ENCODE assay signal across 15 cellular contexts in the genomic region with DNA sequence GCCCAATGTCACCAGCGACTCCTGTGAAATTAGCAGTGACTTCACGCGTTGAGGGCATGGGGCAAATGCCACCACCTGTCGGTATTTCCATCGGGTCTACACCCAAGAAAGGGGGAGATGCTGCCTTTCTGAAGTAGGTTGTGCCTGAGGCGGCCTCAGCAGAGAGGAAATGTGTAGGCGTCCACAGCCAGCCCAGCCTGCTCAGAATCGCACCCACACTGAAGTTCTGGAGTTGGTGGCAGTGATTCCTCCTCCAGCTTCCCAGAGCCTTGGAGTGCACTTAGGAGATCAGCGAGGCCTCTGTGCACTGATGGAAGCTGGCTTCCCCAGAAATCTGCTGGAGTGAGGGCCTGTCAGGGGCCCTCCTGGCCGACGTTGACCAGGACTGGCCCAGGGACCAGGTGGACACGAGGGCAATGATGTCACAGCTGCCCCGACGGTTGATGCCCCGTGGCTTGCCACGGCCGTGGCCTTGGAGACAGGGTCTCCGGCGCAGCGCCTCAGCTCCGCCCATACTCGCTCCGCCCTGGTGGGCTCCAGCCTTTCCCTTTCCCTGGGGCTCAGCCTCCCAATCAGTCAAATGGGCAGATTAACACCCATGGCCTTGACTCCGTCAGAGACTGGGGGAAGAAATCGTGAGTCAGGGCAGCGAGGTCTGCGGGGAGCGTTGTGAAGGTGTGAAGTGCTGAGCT.
DNase-seq lines count a peak whose midpoint lies in the region; ATAC-seq and TF ChIP-seq lines count a peak whose summit lies in the region.
"Had no signal": no experiment of that assay in that cellular context is flagged by ENCODE, and none has a peak within 500 bp of the region (broad histone marks: within the 10 kb centered on the region; RNA-seq: fewer than 3 reads in every experiment).

No MANE protein-coding gene starts in this region.

- no peak overlapping the region for H3K4me3 Mint-ChIP-seq in activated CD8-positive, alpha-beta T cell treated with anti-CD3 and anti-CD28 coated beads for 36 hours
- no peak overlapping the region for H3K4me3 Mint-ChIP-seq in activated CD8-positive, alpha-beta T cell treated with anti-CD3 and anti-CD28 coated beads, Interleukin-2, amount 10 ng/mL, durations not matched to agents 7 days and 5 days
- H3K4me3 Mint-ChIP-seq in endodermal cell: no peak overlapping the region
- H3K4me3 Mint-ChIP-seq in CD8-positive, alpha-beta T cell: no peak overlapping the region
- no peak overlapping the region for H3K4me3 Mint-ChIP-seq in T-helper 2 cell treated with Interferon-gamma antibody and Interleukin-4, amounts not matched to agents 5 μg/mL and 100 μg/mL, for 36 hours
- H3K4me3 Mint-ChIP-seq: B cell; CD4-positive, CD25-positive, alpha-beta regulatory T cell had no signal

- H3K9ac ChIP-seq in endodermal cell (ENCODE audit: extremely low read depth, low read length, poor library complexity, severe bottlenecking): no peak overlapping the region

- TF ChIP-seq CTCF in activated CD8-positive, alpha-beta T cell treated with anti-CD3 and anti-CD28 coated beads for 36 hours (IDR thresholded peaks at IDR 0.05): no peak
- TF ChIP-seq CTCF in HEK293 (tag by site-specific recombination; IDR thresholded peaks at IDR 0.05): no peak
- no peak for TF ChIP-seq CTCF in endodermal cell (conservative IDR thresholded peaks at IDR 0.05)
- no peak for TF ChIP-seq CTCF in CD8-positive, alpha-beta T cell (IDR thresholded peaks at IDR 0.05)

- WGBS in endodermal cell (ENCODE audit: insufficient coverage in 1 of 2, insufficient read length in 1 of 2), 2 experiments: 94 to 95% methylated on average over 19 to 28 of the region's 28 CpGs

- H3K27me3 Mint-ChIP-seq in activated CD8-positive, alpha-beta T cell treated with anti-CD3 and anti-CD28 coated beads for 36 hours: peaks cover 8% of the 10 kb centered on the region
- peaks cover 23% of the 10 kb centered on the region for H3K27me3 Mint-ChIP-seq in activated CD8-positive, alpha-beta T cell treated with anti-CD3 and anti-CD28 coated beads, Interleukin-2, amount 10 ng/mL, durations not matched to agents 7 days and 5 days (ENCODE audit: low read depth)
- no peaks in the 10 kb centered on the region for H3K27me3 Mint-ChIP-seq in endodermal cell (ENCODE audit: insufficient read depth)
- H3K27me3 Mint-ChIP-seq in CD8-positive, alpha-beta T cell (ENCODE audit: low read depth): peaks cover 16% of the 10 kb centered on the region
- peaks cover 17% of the 10 kb centered on the region for H3K27me3 Mint-ChIP-seq in T-helper 2 cell treated with Interferon-gamma antibody and Interleukin-4, amounts not matched to agents 5 μg/mL and 100 μg/mL, for 36 hours (ENCODE audit: low read depth)

- H3K36me3 Mint-ChIP-seq in activated CD8-positive, alpha-beta T cell treated with anti-CD3 and anti-CD28 coated beads for 36 hours (ENCODE audit: low read depth): no peaks in the 10 kb centered on the region
- H3K36me3 Mint-ChIP-seq in activated CD8-positive, alpha-beta T cell treated with anti-CD3 and anti-CD28 coated beads, Interleukin-2, amount 10 ng/mL, durations not matched to agents 7 days and 5 days (ENCODE audit: low read depth): no peaks in the 10 kb centered on the region
- no peaks in the 10 kb centered on the region for H3K36me3 Mint-ChIP-seq in endodermal cell (ENCODE audit: low read depth)
- H3K36me3 Mint-ChIP-seq in CD8-positive, alpha-beta T cell: no peaks in the 10 kb centered on the region
- H3K36me3 Mint-ChIP-seq in T-helper 2 cell treated with Interferon-gamma antibody and Interleukin-4, amounts not matched to agents 5 μg/mL and 100 μg/mL, for 36 hours (ENCODE audit: low read depth): no peaks in the 10 kb centered on the region
- H3K36me3 Mint-ChIP-seq: CD4-positive, CD25-positive, alpha-beta regulatory T cell had no signal

- H3K4me3 ChIP-seq in HEK293 (ENCODE audit: low read depth, low read length): no peak overlapping the region
- H3K4me3 ChIP-seq in endodermal cell (ENCODE audit: low read length): no peak overlapping the region
- H3K4me3 ChIP-seq in CD8-positive, alpha-beta T cell (ENCODE audit: low read depth, low read length): no peak overlapping the region
- H3K4me3 ChIP-seq: HAP-1 had no signal

- H3K27ac ChIP-seq in HEK293 (ENCODE audit: extremely low read depth, low read depth, low read length) (no peak overlapping the region), endodermal cell (ENCODE audit: low read depth, low read length) (no peak overlapping the region)
- no peak overlapping the region for H3K27ac ChIP-seq in CD8-positive, alpha-beta T cell (ENCODE audit: low read depth, low read length)
- H3K27ac ChIP-seq: 22Rv1, HL-60 had no signal

- H3K4me1 ChIP-seq in HEK293 (ENCODE audit: control insufficient read depth, insufficient read depth, low read length): no peaks in the 10 kb centered on the region
- H3K4me1 ChIP-seq in endodermal cell (ENCODE audit: control insufficient read depth, insufficient read depth, low read length): no peaks in the 10 kb centered on the region
- no peaks in the 10 kb centered on the region for H3K4me1 ChIP-seq in CD8-positive, alpha-beta T cell (ENCODE audit: insufficient read depth, low read length)
- H3K4me1 ChIP-seq: HAP-1 had no signal

- no peaks in the 10 kb centered on the region for H3K27me3 ChIP-seq in endodermal cell (ENCODE audit: control insufficient read depth, insufficient read depth, low read length, poor library complexity, severe bottlenecking)
- H3K27me3 ChIP-seq in CD8-positive, alpha-beta T cell (ENCODE audit: insufficient read depth, low read length): no peaks in the 10 kb centered on the region

- no peak overlapping the region for H3K27ac Mint-ChIP-seq in activated CD8-positive, alpha-beta T cell treated with anti-CD3 and anti-CD28 coated beads for 36 hours
- no peak overlapping the region for H3K27ac Mint-ChIP-seq in activated CD8-positive, alpha-beta T cell treated with anti-CD3 and anti-CD28 coated beads, Interleukin-2, amount 10 ng/mL, durations not matched to agents 7 days and 5 days
- H3K27ac Mint-ChIP-seq in endodermal cell: no peak overlapping the region
- no peak overlapping the region for H3K27ac Mint-ChIP-seq in CD8-positive, alpha-beta T cell
- no peak overlapping the region for H3K27ac Mint-ChIP-seq in T-helper 2 cell treated with Interferon-gamma antibody and Interleukin-4, amounts not matched to agents 5 μg/mL and 100 μg/mL, for 36 hours
- H3K27ac Mint-ChIP-seq: B cell; CD4-positive, CD25-positive, alpha-beta regulatory T cell had no signal

- CTCF ChIA-PET in activated CD8-positive, alpha-beta T cell treated with anti-CD3 and anti-CD28 coated beads for 36 hours (lab: Charles Lee): no interaction called here
- CTCF ChIA-PET in activated CD8-positive, alpha-beta T cell treated with anti-CD3 and anti-CD28 coated beads, Interleukin-2, amount 10 ng/mL, durations not matched to agents 7 days and 5 days (lab: Charles Lee): no interaction called here
- CTCF ChIA-PET in HEK293 (lab: Yijun Ruan, JAX): interaction anchor here (1.1 kb wide), 1 partner anchor 7 kb away, joined by 4 read pairs; no protein-coding TSS in a partner anchor
- CTCF ChIA-PET in CD8-positive, alpha-beta T cell (lab: Charles Lee): no interaction called here

- H3K36me3 ChIP-seq in HEK293 (ENCODE audit: control insufficient read depth in 2 of 2, insufficient read depth in 1 of 2, low read length in 2 of 2) (no peaks in the 10 kb centered on the region), endodermal cell (ENCODE audit: control insufficient read depth, insufficient read depth, low read length) (no peaks in the 10 kb centered on the region)
- no peaks in the 10 kb centered on the region for H3K36me3 ChIP-seq in CD8-positive, alpha-beta T cell (ENCODE audit: insufficient read depth, low read length)
- H3K36me3 ChIP-seq: HAP-1 had no signal

- no peak for DNase-seq in activated CD8-positive, alpha-beta T cell treated with anti-CD3 and anti-CD28 coated beads for 36 hours
- DNase-seq in activated CD8-positive, alpha-beta T cell treated with anti-CD3 and anti-CD28 coated beads, Interleukin-2, amount 10 ng/mL, durations not matched to agents 7 days and 5 days: no peak
- DNase-seq in endodermal cell (peak; percentile 35), putamen (ENCODE audit: low spot score) (peak; percentile 42), HuH-7 (ENCODE audit: low spot score) (no peak)
- DNase-seq in CD8-positive, alpha-beta T cell: no peak
- no peak for DNase-seq in T-helper 2 cell treated with Interferon-gamma antibody and Interleukin-4, amounts not matched to agents 5 μg/mL and 100 μg/mL, for 36 hours (ENCODE audit: low spot score)
- DNase-seq: C1 segment of cervical spinal cord; Caco-2; CD4-positive, CD25-positive, alpha-beta regulatory T cell had no signal

- ATAC-seq in activated CD8-positive, alpha-beta T cell treated with anti-CD3 and anti-CD28 coated beads for 36 hours: peak; percentile 24
- no peak for ATAC-seq in activated CD8-positive, alpha-beta T cell treated with anti-CD3 and anti-CD28 coated beads, Interleukin-2, amount 10 ng/mL, durations not matched to agents 7 days and 5 days
- no peak for ATAC-seq in CD8-positive, alpha-beta T cell

- intact Hi-C loops in activated CD8-positive, alpha-beta T cell treated with anti-CD3 and anti-CD28 coated beads for 36 hours (cut with micrococcal nuclease): no loop called here
- intact Hi-C loops in CD8-positive, alpha-beta T cell (cut with DNase I, micrococcal nuclease): no loop called here

- H3K4me1 Mint-ChIP-seq in activated CD8-positive, alpha-beta T cell treated with anti-CD3 and anti-CD28 coated beads for 36 hours (ENCODE audit: low read depth): no peaks in the 10 kb centered on the region
- H3K4me1 Mint-ChIP-seq in activated CD8-positive, alpha-beta T cell treated with anti-CD3 and anti-CD28 coated beads, Interleukin-2, amount 10 ng/mL, durations not matched to agents 7 days and 5 days (ENCODE audit: low read depth): peaks cover 9% of the 10 kb centered on the region
- H3K4me1 Mint-ChIP-seq in endodermal cell: no peaks in the 10 kb centered on the region
- H3K4me1 Mint-ChIP-seq in CD8-positive, alpha-beta T cell (ENCODE audit: low read depth): peaks cover 4% of the 10 kb centered on the region
- H3K4me1 Mint-ChIP-seq in T-helper 2 cell treated with Interferon-gamma antibody and Interleukin-4, amounts not matched to agents 5 μg/mL and 100 μg/mL, for 36 hours (ENCODE audit: low read depth): peaks cover 8% of the 10 kb centered on the region
- H3K4me1 Mint-ChIP-seq: CD4-positive, CD25-positive, alpha-beta regulatory T cell had no signal

- H3K9me3 Mint-ChIP-seq in activated CD8-positive, alpha-beta T cell treated with anti-CD3 and anti-CD28 coated beads for 36 hours: peaks cover under 1% of the 10 kb centered on the region
- H3K9me3 Mint-ChIP-seq in activated CD8-positive, alpha-beta T cell treated with anti-CD3 and anti-CD28 coated beads, Interleukin-2, amount 10 ng/mL, durations not matched to agents 7 days and 5 days (ENCODE audit: insufficient read depth): no peaks in the 10 kb centered on the region
- peaks cover 1% of the 10 kb centered on the region for H3K9me3 Mint-ChIP-seq in endodermal cell
- no peaks in the 10 kb centered on the region for H3K9me3 Mint-ChIP-seq in CD8-positive, alpha-beta T cell
- no peaks in the 10 kb centered on the region for H3K9me3 Mint-ChIP-seq in T-helper 2 cell treated with Interferon-gamma antibody and Interleukin-4, amounts not matched to agents 5 μg/mL and 100 μg/mL, for 36 hours

- POLR2A ChIA-PET in activated CD8-positive, alpha-beta T cell treated with anti-CD3 and anti-CD28 coated beads for 36 hours (lab: Charles Lee): interaction anchor here (1.1 kb wide), 1 partner anchor 14 kb away, joined by 3 read pairs; no protein-coding TSS in a partner anchor
- POLR2A ChIA-PET in activated CD8-positive, alpha-beta T cell treated with anti-CD3 and anti-CD28 coated beads, Interleukin-2, amount 10 ng/mL, durations not matched to agents 7 days and 5 days (lab: Charles Lee): no interaction called here
- POLR2A ChIA-PET in HEK293 (lab: Yijun Ruan, JAX): no interaction called here
- POLR2A ChIA-PET in CD8-positive, alpha-beta T cell (lab: Charles Lee): no interaction called here

- H3K9me3 ChIP-seq in HEK293 (ENCODE audit: control insufficient read depth, insufficient read depth, low read depth, low read length): no peaks in the 10 kb centered on the region
- H3K9me3 ChIP-seq in endodermal cell (ENCODE audit: control insufficient read depth, low read length): no peaks in the 10 kb centered on the region
- H3K9me3 ChIP-seq in CD8-positive, alpha-beta T cell (ENCODE audit: low read length): no peaks in the 10 kb centered on the region
- H3K9me3 ChIP-seq: Caco-2, HAP-1 had no signal

Comparison
In these comparisons a context has a peak if more than half of its experiments do, and no peak if none do; other contexts are left out.
1. DNase-seq: peak in endodermal cell (single experiment) and putamen (single experiment); none in activated CD8-positive, alpha-beta T cell treated with anti-CD3 and anti-CD28 coated beads for 36 hours (single experiment), activated CD8-positive, alpha-beta T cell treated with anti-CD3 and anti-CD28 coated beads, Interleukin-2, amount 10 ng/mL, durations not matched to agents 7 days and 5 days (single experiment), CD8-positive, alpha-beta T cell (0 of 7), HuH-7 (single experiment) and T-helper 2 cell treated with Interferon-gamma antibody and Interleukin-4, amounts not matched to agents 5 μg/mL and 100 μg/mL, for 36 hours (single experiment).